8 cellular contexts compared by ENCODE assay signal in genomic region chr19:4051175-4052101, GRCh38. TPM values are rescaled to one million over a fixed set of nuclear protein-coding genes. Genes with fewer than 3 reads are reported as not detected.
DNase-seq lines count a peak whose midpoint lies in the region; ATAC-seq and TF ChIP-seq lines count a peak whose summit lies in the region.

No MANE protein-coding gene starts in this region.

- H3K36me3 Mint-ChIP-seq in activated naive CD8-positive, alpha-beta T cell, result peaks cover 9% of the 10 kb centered on the region

- peak overlapping the region; percentile 30 for H3K4me3 Mint-ChIP-seq in activated naive CD8-positive, alpha-beta T cell

- H3K9me3 ChIP-seq in left lung (no peaks in the 10 kb centered on the region), tibial nerve (no peaks in the 10 kb centered on the region)

- H3K36me3 ChIP-seq in left lung (peaks cover 0 to 83% of the 10 kb centered on the region in 2 donors), tibial nerve (peaks cover 16 to 83% (median 20%) of the 10 kb centered on the region in 3 donors)

- H3K27ac ChIP-seq in left lung (peak overlapping the region in 1 of 2 donors; percentile 80), tibial nerve (peak overlapping the region; percentile 46 to 91 (median 85))

- peaks cover 37% of the 10 kb centered on the region for H3K4me1 Mint-ChIP-seq in activated naive CD8-positive, alpha-beta T cell (ENCODE audit: low read depth)

- no peaks in the 10 kb centered on the region for H3K9me3 Mint-ChIP-seq in activated naive CD8-positive, alpha-beta T cell (ENCODE audit: low read depth)

- no peak for TF ChIP-seq EP300 in tibial nerve (IDR thresholded peaks at IDR 0.05)

- no peak for TF ChIP-seq POLR2A in tibial nerve (IDR thresholded peaks at IDR 0.05)

- peak; percentile 31 for ATAC-seq in left lung
- no peak for ATAC-seq in GM21528 (IDR thresholded peaks at IDR 0.05; ENCODE audit: low FRiP score, unreplicated experiment)

- TF ChIP-seq CTCF in left lung (IDR thresholded peaks at IDR 0.05) (no peak), tibial nerve (IDR thresholded peaks at IDR 0.05) (no peak)

- H3K4me1 ChIP-seq in left lung, result peaks cover 7 to 50% of the 10 kb centered on the region in 2 donors
- peaks cover 0 to 78% (median 25%) of the 10 kb centered on the region in 4 donors for H3K4me1 ChIP-seq in tibial nerve

- no peaks in the 10 kb centered on the region for H3K27me3 Mint-ChIP-seq in activated naive CD8-positive, alpha-beta T cell

- WGBS in tibial nerve, 2 donors, result 60 to 62% methylated on average over 14 to 15 of the region's 15 CpGs

- no peaks in the 10 kb centered on the region for H3K27me3 ChIP-seq in left lung
- H3K27me3 ChIP-seq in tibial nerve, result no peaks in the 10 kb centered on the region

- H3K27ac Mint-ChIP-seq in activated naive CD8-positive, alpha-beta T cell, result peak overlapping the region; percentile 70

- H3K4me3 ChIP-seq in left lung (peak overlapping the region in 1 of 2 donors; percentile 17), tibial nerve (peak overlapping the region in 3 of 4 donors; percentile 3 to 20 (median 11))

- DNase-seq in activated CD8-positive, alpha-beta memory T cell treated with anti-CD3 and anti-CD28 coated beads, Interleukin-2, amount 50 U/mL, for 48 hours, result peak; percentile 80
- DNase-seq in activated CD8-positive, alpha-beta memory T cell treated with anti-CD3 and anti-CD28 coated beads for 24 hours, result no peak
- DNase-seq in left lung, result peak; percentile 66 to 88
- no peak for DNase-seq in tibial nerve (ENCODE audit: low spot score in 2 of 2)
- DNase-seq in NCI-H2029 (lab: John Stamatoyannopoulos, UW), result no peak
- no peak for DNase-seq in ureter (ENCODE audit: low spot score)

- intact Hi-C loops in left lung (cut with DNase I), result no loop called here

RNA-seq across cellular contexts. Expression of gene ZBTB7A, which starts 15.3 kb away (rescaled TPM):
- total RNA-seq in left lung (10 to 100 TPM; 38.8 to 49.5 TPM), tibial nerve (10 to 100 TPM; 64.9 to 97.7 (median 86.7) TPM), ureter (63.8 TPM)

RNA-seq across cellular contexts. Expression of gene PIAS4, which starts 43.9 kb away (rescaled TPM):
- total RNA-seq in left lung, result 10 to 100 TPM; 24.3 to 26.9 TPM
- 10 to 100 TPM; 23.0 to 32.4 (median 26.3) TPM for total RNA-seq in tibial nerve
- total RNA-seq in ureter, result 27.3 TPM

Comparison
In these comparisons a context has a peak if more than half of its experiments do, and no peak if none do; other contexts are left out.
1. DNase-seq: peak in activated CD8-positive, alpha-beta memory T cell treated with anti-CD3 and anti-CD28 coated beads, Interleukin-2, amount 50 U/mL, for 48 hours (single experiment) and left lung (2 of 2); none in activated CD8-positive, alpha-beta memory T cell treated with anti-CD3 and anti-CD28 coated beads for 24 hours (single experiment), tibial nerve (0 of 2), NCI-H2029 (single experiment) and ureter (single experiment).